8 cellular contexts compared by ENCODE assay signal in the genomic region with DNA sequence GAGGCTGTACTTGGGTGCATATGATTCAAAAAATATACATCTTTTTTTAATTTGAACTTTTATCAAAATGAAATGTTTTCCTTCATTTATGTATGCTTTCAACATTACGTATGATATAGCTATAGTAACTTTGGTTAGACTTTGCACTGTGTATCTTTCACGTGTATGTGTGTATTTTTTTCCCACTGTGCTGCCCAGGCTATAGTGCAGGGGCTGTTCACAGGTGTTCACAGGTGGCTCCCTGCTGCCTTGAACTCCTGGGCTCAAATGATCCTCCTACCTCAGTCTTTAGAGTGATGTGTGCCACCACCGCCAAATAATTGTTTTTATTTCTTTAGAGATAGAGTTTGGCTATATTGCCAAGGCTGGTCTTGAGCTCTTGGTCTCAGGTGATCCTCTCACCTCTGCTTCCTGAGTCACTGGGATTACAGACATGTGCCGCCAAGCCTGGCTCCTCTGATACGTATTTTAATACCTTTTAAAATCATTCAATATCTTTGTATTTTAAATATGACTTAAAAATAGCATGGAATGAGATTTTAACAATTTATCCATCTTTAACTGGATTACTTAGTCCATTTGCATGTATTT.
"Had no signal": no experiment of that assay in that cellular context is flagged by ENCODE, and none has a peak within 500 bp of the region (broad histone marks: within the 10 kb centered on the region; RNA-seq: fewer than 3 reads in every experiment).

No MANE protein-coding gene starts in this region.

- ATAC-seq: HCT116 had no signal

- H3K4me3 ChIP-seq: GM23248, HAP-1 had no signal

- DNase-seq: GM23248, GOT3, H7, HFFc6, IMR-90 had no signal

- H3K36me3 ChIP-seq: HAP-1 had no signal

- H3K27ac ChIP-seq: GM23248 had no signal

- H3K9me3 ChIP-seq: HAP-1 had no signal

- FAIRE-seq: HTR-8/SVneo had no signal
